Comparison of ENCODE assay signal across 34 cellular contexts in the genomic region with DNA sequence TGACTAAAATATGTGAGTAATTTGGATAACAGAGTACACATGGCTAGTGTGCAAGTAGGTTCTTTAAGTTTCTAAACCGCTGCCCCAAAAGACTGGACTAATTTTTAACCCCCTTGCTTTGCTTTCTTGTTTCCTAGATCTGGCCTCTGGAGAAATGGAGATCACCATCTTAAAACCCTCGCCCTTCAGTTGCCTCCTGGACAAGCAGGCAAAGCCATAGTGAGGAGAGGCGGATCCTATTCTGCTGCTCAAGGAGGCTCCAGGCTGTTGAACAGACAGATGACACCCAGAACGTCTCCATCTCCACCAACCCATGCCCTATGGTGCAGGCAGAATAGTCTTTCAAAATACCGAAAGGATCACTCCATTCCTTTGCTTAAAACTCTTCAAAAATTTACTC. TPM values are rescaled to one million over a fixed set of nuclear protein-coding genes. Genes with fewer than 3 reads are reported as not detected.
"Had no signal": no experiment of that assay in that cellular context is flagged by ENCODE, and none has a peak within 500 bp of the region (broad histone marks: within the 10 kb centered on the region; RNA-seq: fewer than 3 reads in every experiment).

No MANE protein-coding gene starts in this region.

- H3K36me3 Mint-ChIP-seq: natural killer cell treated with Interleukin-12 subunit alpha and Interleukin-12 subunit beta and Interleukin-15 and Interleukin-18, amount 100 ng/mL, for 72 hours; stimulated activated naive B cell treated with anti-CD40 and anti-IgM and Interleukin-4, amounts not matched to agents 10 μg/mL and 1 μg/mL and 100 μg/mL, for 72 hours had no signal

- H3K36me3 ChIP-seq: breast epithelium, esophagus muscularis mucosa, heart right ventricle, left lung, lower lobe of right lung, ovary, prostate gland, sigmoid colon, suprapubic skin, tibial artery had no signal

- H3K27me3 ChIP-seq: breast epithelium, esophagus muscularis mucosa, foreskin keratinocyte, heart right ventricle, left lung, ovary, sigmoid colon, suprapubic skin, tibial artery had no signal

- H3K4me3 Mint-ChIP-seq: activated CD4-positive, alpha-beta memory T cell treated with anti-CD3 and anti-CD28 coated beads, Interleukin-2, amount 10 ng/mL, durations not matched to agents 7 days and 5 days; activated CD4-positive, alpha-beta T cell treated with anti-CD3 and anti-CD28 coated beads, Interleukin-2, amount 10 ng/mL, durations not matched to agents 24 days and 14 days; activated naive CD8-positive, alpha-beta T cell treated with anti-CD3 and anti-CD28 coated beads, Interleukin-2, amount 50 U/mL, for 24 hours; activated T-cell treated with anti-CD3 and anti-CD28 coated beads, Interleukin-2, amount 50 U/mL, for 24 hours; endodermal cell; natural killer cell treated with Interleukin-12 subunit alpha and Interleukin-12 subunit beta and Interleukin-15 and Interleukin-18, amount 100 ng/mL, for 72 hours; stimulated activated naive B cell treated with anti-CD40 and anti-IgM and Interleukin-4, amounts not matched to agents 10 μg/mL and 1 μg/mL and 100 μg/mL, for 72 hours; T-helper 1 cell treated with Interleukin-12 subunit alpha and Interleukin-12 subunit beta and Interleukin-4 antibody, amounts not matched to agents 30 μg/mL and 1 μg/mL, for 36 hours had no signal

- ATAC-seq: activated CD4-positive, CD25-positive, alpha-beta regulatory T cell treated with anti-CD3 and anti-CD28 coated beads, Interleukin-2, amount 50 U/mL, for 24 hours; activated naive CD8-positive, alpha-beta T cell treated with anti-CD3 and anti-CD28 coated beads, Interleukin-2, amount 50 U/mL, for 24 hours; heart right ventricle; left lung; lower lobe of right lung; mucosa of descending colon; natural killer cell treated with Interleukin-12 subunit alpha and Interleukin-12 subunit beta and Interleukin-15 and Interleukin-18, amount 100 ng/mL, for 72 hours; stimulated activated naive B cell treated with anti-CD40 and anti-IgM and Interleukin-4, amounts not matched to agents 10 μg/mL and 1 μg/mL and 100 μg/mL, for 72 hours had no signal

- H3K27ac ChIP-seq: breast epithelium, esophagus muscularis mucosa, heart right ventricle, left lung, lower lobe of right lung, ovary, prostate gland, suprapubic skin, tibial artery had no signal

- FAIRE-seq: small intestine, TTC549 had no signal

- H3K4me1 ChIP-seq: breast epithelium, lower lobe of right lung, prostate gland had no signal

- DNase-seq: activated CD4-positive, alpha-beta memory T cell treated with anti-CD3 and anti-CD28 coated beads, Interleukin-2, amount 10 ng/mL, durations not matched to agents 7 days and 5 days; activated CD4-positive, alpha-beta T cell treated with anti-CD3 and anti-CD28 coated beads, Interleukin-2, amount 10 ng/mL, durations not matched to agents 24 days and 14 days; activated CD8-positive, alpha-beta memory T cell treated with anti-CD3 and anti-CD28 coated beads, Interleukin-2, amount 50 U/mL, for 48 hours; activated gamma-delta T cell; activated naive CD4-positive, alpha-beta T cell treated with anti-CD3 and anti-CD28 coated beads, Interleukin-2, amount 50 U/mL, for 16 hours; activated naive CD8-positive, alpha-beta T cell treated with anti-CD3 and anti-CD28 coated beads, Interleukin-2, amount 50 U/mL, for 24 hours; activated T-cell treated with anti-CD3 and anti-CD28 coated beads, Interleukin-2, amount 50 U/mL, for 24 hours; amygdala; central memory CD4-positive, alpha-beta T cell; endodermal cell; heart right ventricle; left lung; lower lobe of right lung; mesendoderm; mucosa of descending colon; ovary; retina; sigmoid colon; small intestine; stimulated activated CD4-positive, alpha-beta T cell treated with anti-CD3 and anti-CD28 coated beads, Interleukin-1b, Interleukin-23, amount 100 ng/mL, for 48 hours; stimulated activated CD4-positive, alpha-beta T cell treated with anti-CD3 and anti-CD28 coated beads, Interleukin-4, amount 100 ng/mL, for 4 hours; stimulated activated CD8-positive, alpha-beta memory T cell treated with anti-CD3 and anti-CD28 coated beads, Interleukin-4, amount 100 ng/mL, for 48 hours; stimulated activated naive B cell treated with anti-CD40 and anti-IgM and Interleukin-4, amounts not matched to agents 10 μg/mL and 1 μg/mL and 100 μg/mL, for 72 hours; T-helper 9 cell; tibial artery had no signal

- H3K9me3 ChIP-seq: breast epithelium, esophagus muscularis mucosa, heart right ventricle, left lung, lower lobe of right lung, mucosa of descending colon, ovary, prostate gland, sigmoid colon, suprapubic skin, tibial artery had no signal

- H3K4me3 ChIP-seq: breast epithelium, esophagus muscularis mucosa, heart right ventricle, left lung, lower lobe of right lung, mucosa of descending colon, ovary, prostate gland, sigmoid colon, suprapubic skin, tibial artery had no signal

- H3K27me3 Mint-ChIP-seq: activated CD4-positive, alpha-beta memory T cell treated with anti-CD3 and anti-CD28 coated beads, Interleukin-2, amount 10 ng/mL, durations not matched to agents 7 days and 5 days; activated CD4-positive, alpha-beta T cell treated with anti-CD3 and anti-CD28 coated beads, Interleukin-2, amount 10 ng/mL, durations not matched to agents 24 days and 14 days; activated T-cell treated with anti-CD3 and anti-CD28 coated beads, Interleukin-2, amount 50 U/mL, for 24 hours; stimulated activated naive B cell treated with anti-CD40 and anti-IgM and Interleukin-4, amounts not matched to agents 10 μg/mL and 1 μg/mL and 100 μg/mL, for 72 hours had no signal

- H3K9me3 Mint-ChIP-seq: activated CD4-positive, alpha-beta memory T cell treated with anti-CD3 and anti-CD28 coated beads, Interleukin-2, amount 10 ng/mL, durations not matched to agents 7 days and 5 days; activated CD4-positive, alpha-beta T cell treated with anti-CD3 and anti-CD28 coated beads, Interleukin-2, amount 10 ng/mL, durations not matched to agents 24 days and 14 days; activated naive CD8-positive, alpha-beta T cell treated with anti-CD3 and anti-CD28 coated beads, Interleukin-2, amount 50 U/mL, for 24 hours; activated T-cell treated with anti-CD3 and anti-CD28 coated beads, Interleukin-2, amount 50 U/mL, for 24 hours; endodermal cell; natural killer cell treated with Interleukin-12 subunit alpha and Interleukin-12 subunit beta and Interleukin-15 and Interleukin-18, amount 100 ng/mL, for 72 hours; stimulated activated naive B cell treated with anti-CD40 and anti-IgM and Interleukin-4, amounts not matched to agents 10 μg/mL and 1 μg/mL and 100 μg/mL, for 72 hours; T-helper 1 cell treated with Interleukin-12 subunit alpha and Interleukin-12 subunit beta and Interleukin-4 antibody, amounts not matched to agents 30 μg/mL and 1 μg/mL, for 36 hours had no signal

- H3K4me1 Mint-ChIP-seq: activated CD4-positive, alpha-beta memory T cell treated with anti-CD3 and anti-CD28 coated beads, Interleukin-2, amount 10 ng/mL, durations not matched to agents 7 days and 5 days; activated CD4-positive, alpha-beta T cell treated with anti-CD3 and anti-CD28 coated beads, Interleukin-2, amount 10 ng/mL, durations not matched to agents 24 days and 14 days; activated naive CD8-positive, alpha-beta T cell treated with anti-CD3 and anti-CD28 coated beads, Interleukin-2, amount 50 U/mL, for 24 hours; stimulated activated naive B cell treated with anti-CD40 and anti-IgM and Interleukin-4, amounts not matched to agents 10 μg/mL and 1 μg/mL and 100 μg/mL, for 72 hours had no signal

- H3K27ac Mint-ChIP-seq: activated CD4-positive, alpha-beta memory T cell treated with anti-CD3 and anti-CD28 coated beads, Interleukin-2, amount 10 ng/mL, durations not matched to agents 7 days and 5 days; activated CD4-positive, alpha-beta T cell treated with anti-CD3 and anti-CD28 coated beads, Interleukin-2, amount 10 ng/mL, durations not matched to agents 24 days and 14 days; activated naive CD8-positive, alpha-beta T cell treated with anti-CD3 and anti-CD28 coated beads, Interleukin-2, amount 50 U/mL, for 24 hours; activated T-cell treated with anti-CD3 and anti-CD28 coated beads, Interleukin-2, amount 50 U/mL, for 24 hours; endodermal cell; natural killer cell treated with Interleukin-12 subunit alpha and Interleukin-12 subunit beta and Interleukin-15 and Interleukin-18, amount 100 ng/mL, for 72 hours; stimulated activated naive B cell treated with anti-CD40 and anti-IgM and Interleukin-4, amounts not matched to agents 10 μg/mL and 1 μg/mL and 100 μg/mL, for 72 hours; T-helper 1 cell treated with Interleukin-12 subunit alpha and Interleukin-12 subunit beta and Interleukin-4 antibody, amounts not matched to agents 30 μg/mL and 1 μg/mL, for 36 hours had no signal

RNA-seq across cellular contexts. Expression of a gene that starts 28.6 kb away (rescaled TPM):
- total RNA-seq: activated CD4-positive, alpha-beta memory T cell treated with anti-CD3 and anti-CD28 coated beads, Interleukin-2, amount 10 ng/mL, durations not matched to agents 7 days and 5 days; activated CD4-positive, alpha-beta T cell treated with anti-CD3 and anti-CD28 coated beads, Interleukin-2, amount 10 ng/mL, durations not matched to agents 24 days and 14 days; natural killer cell treated with Interleukin-12 subunit alpha and Interleukin-12 subunit beta and Interleukin-15 and Interleukin-18, amount 100 ng/mL, for 72 hours had no signal
